35 cellular contexts compared by ENCODE assay signal in the genomic region with DNA sequence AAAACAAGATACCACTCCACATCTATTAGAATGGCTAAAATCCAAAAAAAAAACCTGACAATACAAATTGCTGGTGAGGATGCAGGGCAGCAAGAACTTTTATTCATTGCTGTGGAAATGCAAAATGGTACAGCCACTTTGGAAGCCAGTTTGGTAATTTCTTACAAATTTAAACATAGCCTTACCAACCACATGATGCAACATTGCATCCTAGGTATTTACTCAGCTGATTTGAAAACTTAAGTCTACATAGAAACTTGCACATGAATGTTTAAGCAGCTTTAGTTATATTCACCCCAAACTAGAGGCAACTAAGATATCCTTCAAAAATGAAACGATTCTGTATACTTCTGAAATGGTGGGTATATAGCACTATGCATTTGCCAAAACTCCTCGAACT.
"Had no signal": no experiment of that assay in that cellular context is flagged by ENCODE, and none has a peak within 500 bp of the region (broad histone marks: within the 10 kb centered on the region; RNA-seq: fewer than 3 reads in every experiment).

No MANE protein-coding gene starts in this region.

- H3K27me3 ChIP-seq: MG63 had no signal

- H3K9me3 ChIP-seq: MG63 had no signal

- DNase-seq: Karpas-422, Kasumi-1, MG63, MM.1S, MV-4-11, NCI-H1048, NCI-H1092, NCI-H1092 treated with DMSO at 0.1 percent for 48 hours, NCI-H1105, NCI-H1105 treated with DMSO at 0.1 percent for 48 hours, NCI-H1417, NCI-H1417 treated with DMSO at 0.1 percent for 48 hours, NCI-H1436, NCI-H1436 treated with DMSO at 0.1 percent for 48 hours, NCI-H146, NCI-H1694, NCI-H1694 treated with DMSO at 0.1 percent for 48 hours, NCI-H187, NCI-H187 treated with DMSO at 0.1 percent for 48 hours, NCI-H1930, NCI-H2029, NCI-H2029 treated with DMSO at 0.1 percent for 48 hours, NCI-H2081, NCI-H2081 treated with DMSO at 0.1 percent for 48 hours, NCI-H2107, NCI-H2171, NCI-H2171 treated with DMSO at 0.1 percent for 48 hours, NCI-H2227 treated with DMSO at 0.1 percent for 48 hours, NCI-H226, NCI-H345, NCI-H446, NCI-H446 treated with DMSO at 0.1 percent for 48 hours, NCI-H510A, NCI-H510A treated with DMSO at 0.1 percent for 48 hours, NCI-H524 had no signal

- H3K36me3 ChIP-seq: MG63 had no signal

- H3K4me3 ChIP-seq: MG63 had no signal
